12 cellular contexts compared by ENCODE assay signal in genomic region chr12:46300906-46301305, GRCh38. TPM values are rescaled to one million over a fixed set of nuclear protein-coding genes. Genes with fewer than 3 reads are reported as not detected.
DNase-seq lines count a peak whose midpoint lies in the region; ATAC-seq and TF ChIP-seq lines count a peak whose summit lies in the region.
"Had no signal": no experiment of that assay in that cellular context is flagged by ENCODE, and none has a peak within 500 bp of the region (broad histone marks: within the 10 kb centered on the region; RNA-seq: fewer than 3 reads in every experiment).

No MANE protein-coding gene starts in this region.

- H3K27me3 ChIP-seq in heart left ventricle (no peaks in the 10 kb centered on the region), right cardiac atrium (ENCODE audit: control insufficient read depth, insufficient read depth) (no peaks in the 10 kb centered on the region), tibial nerve (no peaks in the 10 kb centered on the region), WERI-Rb-1 (ENCODE audit: insufficient read depth, low read depth, severe bottlenecking) (no peaks in the 10 kb centered on the region)
- no peaks in the 10 kb centered on the region for H3K27me3 ChIP-seq in CD4-positive, alpha-beta T cell (ENCODE audit: control insufficient read depth, insufficient read depth, low read length)
- H3K27me3 ChIP-seq: cardiac muscle cell had no signal

- WGBS in heart left ventricle, 4 donors, result 40 to 47% (median 45%) methylated on average over 3 of the region's 3 CpGs
- WGBS in right cardiac atrium, result 36% methylated on average over 3 of the region's 3 CpGs
- 41 to 65% methylated on average over 3 of the region's 3 CpGs for WGBS in tibial nerve, 2 donors

- H3K27ac Mint-ChIP-seq in CD4-positive, alpha-beta T cell, result no peak overlapping the region

- H3K4me1 Mint-ChIP-seq in CD4-positive, alpha-beta T cell (ENCODE audit: low read depth), result peaks cover 18% of the 10 kb centered on the region

- H3K9me3 Mint-ChIP-seq in CD4-positive, alpha-beta T cell, result no peaks in the 10 kb centered on the region
- H3K9me3 Mint-ChIP-seq: activated T-cell treated with anti-CD3 and anti-CD28 coated beads, Interleukin-2, amount 50 U/mL, for 4 hours had no signal

- TF ChIP-seq CTCF in heart left ventricle (IDR thresholded peaks at IDR 0.05), result no peak
- TF ChIP-seq CTCF in fibroblast of mammary gland (conservative IDR thresholded peaks at IDR 0.05; ENCODE audit: control insufficient read depth, insufficient read depth, low read depth, low read length), result no peak
- TF ChIP-seq CTCF in tibial nerve (IDR thresholded peaks at IDR 0.05), result no peak
- no peak for TF ChIP-seq CTCF in CD4-positive, alpha-beta T cell (IDR thresholded peaks at IDR 0.05)
- no peak for TF ChIP-seq CTCF in WERI-Rb-1 (IDR thresholded peaks at IDR 0.05; ENCODE audit: low read depth, low read length)

- H3K9me3 ChIP-seq in heart left ventricle (peaks cover 0 to 7% (median 0%) of the 10 kb centered on the region in 12 donors), right cardiac atrium (ENCODE audit: control insufficient read depth, low read length) (no peaks in the 10 kb centered on the region), tibial nerve (peaks cover 0 to 3% (median 0%) of the 10 kb centered on the region in 4 donors), WERI-Rb-1 (ENCODE audit: severe bottlenecking) (no peaks in the 10 kb centered on the region)
- no peaks in the 10 kb centered on the region for H3K9me3 ChIP-seq in CD4-positive, alpha-beta T cell (ENCODE audit: control insufficient read depth, low read length)

- H3K4me3 ChIP-seq in heart left ventricle (no peak overlapping the region), right cardiac atrium (ENCODE audit: low read length) (no peak overlapping the region), fibroblast of mammary gland (ENCODE audit: control insufficient read depth, low read depth, low read length) (no peak overlapping the region), tibial nerve (no peak overlapping the region), WERI-Rb-1 (ENCODE audit: low read depth, low read length) (no peak overlapping the region)
- H3K4me3 ChIP-seq: cardiac muscle cell had no signal

- H3K27ac ChIP-seq in heart left ventricle, result no peak overlapping the region
- H3K27ac ChIP-seq in right cardiac atrium (ENCODE audit: low read length), result no peak overlapping the region
- H3K27ac ChIP-seq in tibial nerve, result no peak overlapping the region
- no peak overlapping the region for H3K27ac ChIP-seq in CD4-positive, alpha-beta T cell (ENCODE audit: low read depth, low read length)
- no peak overlapping the region for H3K27ac ChIP-seq in WERI-Rb-1
- H3K27ac ChIP-seq: cardiac muscle cell had no signal

- ATAC-seq in heart left ventricle (peak; percentile 38 to 81 (median 74)), right cardiac atrium (no peak), GM18861 (IDR thresholded peaks at IDR 0.05; ENCODE audit: unreplicated experiment) (no peak)
- ATAC-seq in CD4-positive, alpha-beta T cell (ENCODE audit: poor library complexity), result no peak
- ATAC-seq: activated T-cell treated with anti-CD3 and anti-CD28 coated beads, Interleukin-2, amount 50 U/mL, for 4 hours; esophagus mucosa had no signal

- DNase-seq in heart left ventricle, result peak in 3 of 5 donors; percentile 38 to 49 (median 46)
- no peak for DNase-seq in right cardiac atrium
- DNase-seq in NCI-H524 treated with DMSO at 0.1 percent for 48 hours (lab: John Stamatoyannopoulos, UW), result peak; percentile 74
- peak; percentile 15 for DNase-seq in fibroblast of mammary gland (ENCODE audit: low read depth)
- peak; percentile 9 to 14 for DNase-seq in tibial nerve (ENCODE audit: low spot score in 2 of 2)
- DNase-seq in CD4-positive, alpha-beta T cell, result no peak
- no peak for DNase-seq in WERI-Rb-1
- DNase-seq: activated CD4-positive, CD25-positive, alpha-beta regulatory T cell; activated T-cell treated with anti-CD3 and anti-CD28 coated beads, Interleukin-2, amount 50 U/mL, for 4 hours had no signal

- intact Hi-C loops in heart left ventricle (cut with DNase I) (loop anchor here in 5 of 10 donors (2.0 to 10.0 kb wide), 3 partner anchors 146 to 176 kb away; no protein-coding TSS in a partner anchor), right cardiac atrium (cut with DNase I) (loop anchor here in 2 of 4 donors (10.0 kb wide), 2 partner anchors 146 to 166 kb away; no protein-coding TSS in a partner anchor)
- intact Hi-C loops in CD4-positive, alpha-beta T cell (cut with DNase I, micrococcal nuclease), result loop anchor here in 1 of 2 experiments (1.0 to 5.0 kb wide), 3 partner anchors 32 to 304 kb away; partner anchors contain the start of gene SLC38A1

- CTCF ChIA-PET in CD4-positive, alpha-beta T cell (lab: Charles Lee), result interaction anchor here (0.7 to 1.5 kb wide), 4 partner anchors 8 to 174 kb away, joined by 3 to 5 read pairs (median 3); no protein-coding TSS in a partner anchor

- H3K4me1 ChIP-seq in heart left ventricle (peaks cover 0 to 31% (median 0%) of the 10 kb centered on the region in 12 donors), right cardiac atrium (ENCODE audit: control insufficient read depth, insufficient read depth, low read length) (no peaks in the 10 kb centered on the region), tibial nerve (peaks cover 0 to 8% (median 0%) of the 10 kb centered on the region in 4 donors)

- H3K36me3 Mint-ChIP-seq in CD4-positive, alpha-beta T cell (ENCODE audit: low read depth), result no peaks in the 10 kb centered on the region

- no peaks in the 10 kb centered on the region for H3K27me3 Mint-ChIP-seq in CD4-positive, alpha-beta T cell

- no peak for TF ChIP-seq POLR2A in heart left ventricle (IDR thresholded peaks at IDR 0.05)
- no peak for TF ChIP-seq POLR2A in tibial nerve (IDR thresholded peaks at IDR 0.05)

- peak in 1 of 2 donors; percentile 25 for TF ChIP-seq EP300 in tibial nerve (IDR thresholded peaks at IDR 0.05)

- no peak overlapping the region for H3K4me3 Mint-ChIP-seq in CD4-positive, alpha-beta T cell
- H3K4me3 Mint-ChIP-seq: activated T-cell treated with anti-CD3 and anti-CD28 coated beads, Interleukin-2, amount 50 U/mL, for 4 hours had no signal

- H3K36me3 ChIP-seq in heart left ventricle (no peaks in the 10 kb centered on the region), tibial nerve (no peaks in the 10 kb centered on the region), WERI-Rb-1 (no peaks in the 10 kb centered on the region)
- H3K36me3 ChIP-seq: cardiac muscle cell had no signal

- POLR2A ChIA-PET in CD4-positive, alpha-beta T cell (lab: Charles Lee), result interaction anchor here (0.7 to 5.2 kb wide), 4 partner anchors 31 to 1859 kb away, joined by 3 to 43 read pairs (median 4); partner anchors contain the start of gene SLC38A1

RNA-seq across cellular contexts. Expression of gene SLC38A1, which starts 32.1 kb away (rescaled TPM):
- 100 to 1,000 TPM in 8 of 9 donors, 10 to 100 TPM in 1; 98.4 to 248 (median 157) TPM for total RNA-seq in heart left ventricle
- 100 to 1,000 TPM in 1 of 2 donors, 10 to 100 TPM in 1; 41.5 to 250 TPM for polyA plus RNA-seq in heart left ventricle
- total RNA-seq in right cardiac atrium, result 10 to 100 TPM; 53.5 to 82.4 (median 65.7) TPM
- polyA plus RNA-seq in right cardiac atrium, result 20.8 TPM
- 10 to 100 TPM in 2 of 4 donors, 1 to 10 TPM in 2; 7.0 to 11.8 (median 9.5) TPM for total RNA-seq in tibial nerve
- 100 to 1,000 TPM; 327 to 346 TPM for total RNA-seq in CD4-positive, alpha-beta T cell

Comparison
In these comparisons a context has a peak if more than half of its experiments do, and no peak if none do; other contexts are left out.
1. ATAC-seq: peak in heart left ventricle (4 of 4); none in right cardiac atrium (0 of 2), CD4-positive, alpha-beta T cell (single experiment) and GM18861 (single experiment).
2. DNase-seq: peak in heart left ventricle (3 of 5), NCI-H524 treated with DMSO at 0.1 percent for 48 hours (single experiment), fibroblast of mammary gland (single experiment) and tibial nerve (2 of 2); none in right cardiac atrium (0 of 3), CD4-positive, alpha-beta T cell (0 of 10) and WERI-Rb-1 (single experiment).
3. RNA of gene SLC38A1, which starts 32.1 kb away (total RNA-seq): 327 to 346 TPM in CD4-positive, alpha-beta T cell, 98.4 to 248 TPM in heart left ventricle and 53.5 to 82.4 TPM in right cardiac atrium; 7.0 to 11.8 TPM in tibial nerve; every median in the first group is over 4 times any median in the second.